13 cellular contexts compared by ENCODE assay signal in the genomic region with DNA sequence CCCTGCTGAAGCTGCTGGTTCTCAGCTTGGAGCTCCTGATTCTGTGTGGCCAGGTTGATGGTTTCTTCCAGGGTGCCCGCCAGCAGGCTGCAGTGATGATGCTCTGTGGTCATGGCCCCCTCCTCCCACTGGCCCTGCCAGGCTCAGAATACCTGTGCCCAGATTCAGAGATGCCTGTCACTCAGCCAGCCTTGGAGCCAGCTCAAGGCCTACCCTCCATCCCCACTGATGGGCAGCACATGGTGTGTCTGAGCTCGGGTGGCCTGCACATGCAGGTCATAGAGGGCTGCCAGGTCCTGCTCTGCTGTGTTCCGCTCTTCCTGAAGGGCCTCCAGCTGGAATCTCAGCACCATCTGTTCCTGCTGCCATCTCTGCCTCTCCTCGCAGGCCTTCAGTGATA. TPM values are rescaled to one million over a fixed set of nuclear protein-coding genes. Genes with fewer than 3 reads are reported as not detected.
DNase-seq lines count a peak whose midpoint lies in the region; ATAC-seq and TF ChIP-seq lines count a peak whose summit lies in the region.
"Had no signal": no experiment of that assay in that cellular context is flagged by ENCODE, and none has a peak within 500 bp of the region (broad histone marks: within the 10 kb centered on the region; RNA-seq: fewer than 3 reads in every experiment).

No MANE protein-coding gene starts in this region.

- peak overlapping the region; percentile 85 for H3K27ac Mint-ChIP-seq in activated naive CD4-positive, alpha-beta T cell treated with anti-CD3 and anti-CD28 coated beads, Interleukin-2, amount 50 U/mL, for 24 hours
- peak overlapping the region; percentile 93 for H3K27ac Mint-ChIP-seq in activated naive CD8-positive, alpha-beta T cell treated with anti-CD3 and anti-CD28 coated beads, Interleukin-2, amount 10 ng/mL, durations not matched to agents 7 days and 5 days
- peak overlapping the region in 5 of 6 donors; percentile 89 to 97 (median 94) for H3K27ac Mint-ChIP-seq in naive B cell
- H3K27ac Mint-ChIP-seq: nephron progenitor cell had no signal

- H3K36me3 ChIP-seq in transverse colon, result peaks cover 0 to 10% (median 0%) of the 10 kb centered on the region in 4 donors

- H3K4me3 Mint-ChIP-seq in activated naive CD4-positive, alpha-beta T cell treated with anti-CD3 and anti-CD28 coated beads, Interleukin-2, amount 50 U/mL, for 24 hours, result no peak overlapping the region
- peak overlapping the region; percentile 74 for H3K4me3 Mint-ChIP-seq in activated naive CD8-positive, alpha-beta T cell treated with anti-CD3 and anti-CD28 coated beads, Interleukin-2, amount 10 ng/mL, durations not matched to agents 7 days and 5 days
- peak overlapping the region in 2 of 8 donors; percentile 30 to 44 for H3K4me3 Mint-ChIP-seq in naive B cell
- H3K4me3 Mint-ChIP-seq: nephron progenitor cell had no signal

- TF ChIP-seq EP300 in transverse colon (IDR thresholded peaks at IDR 0.05; ENCODE audit: low read depth), result no peak

- no peak for TF ChIP-seq CTCF in transverse colon (IDR thresholded peaks at IDR 0.05)

- TF ChIP-seq POLR2A in transverse colon (IDR thresholded peaks at IDR 0.05), result no peak

- in situ Hi-C loops in transverse colon (cut with MboI; ENCODE audit: low pct_ligation_motif_present in 1 of 4, low pct_unique_long_range_greater_than_20kb in 1 of 4, low sequenced_read_pairs in 3 of 4), result loop anchor here in 2 of 4 donors (10.0 to 25.0 kb wide), 2 partner anchors 65 to 92 kb away; a partner anchor contains a TSS

- peak overlapping the region; percentile 52 to 71 (median 62) for H3K27ac ChIP-seq in transverse colon

- 95% methylated on average over 4 of the region's 4 CpGs; no CpG with 5 or more reads in 1 of the 2 donors for WGBS in transverse colon (ENCODE audit: low coverage in 1 of 2), 2 donors

- H3K9me3 Mint-ChIP-seq in activated naive CD4-positive, alpha-beta T cell treated with anti-CD3 and anti-CD28 coated beads, Interleukin-2, amount 50 U/mL, for 24 hours, result no peaks in the 10 kb centered on the region
- no peaks in the 10 kb centered on the region for H3K9me3 Mint-ChIP-seq in activated naive CD8-positive, alpha-beta T cell treated with anti-CD3 and anti-CD28 coated beads, Interleukin-2, amount 10 ng/mL, durations not matched to agents 7 days and 5 days
- H3K9me3 Mint-ChIP-seq in naive B cell, result no peaks in the 10 kb centered on the region
- H3K9me3 Mint-ChIP-seq: nephron progenitor cell had no signal

- H3K36me3 Mint-ChIP-seq in activated naive CD4-positive, alpha-beta T cell treated with anti-CD3 and anti-CD28 coated beads, Interleukin-2, amount 50 U/mL, for 24 hours, result peaks cover 23% of the 10 kb centered on the region
- peaks cover 21% of the 10 kb centered on the region for H3K36me3 Mint-ChIP-seq in activated naive CD8-positive, alpha-beta T cell treated with anti-CD3 and anti-CD28 coated beads, Interleukin-2, amount 10 ng/mL, durations not matched to agents 7 days and 5 days
- H3K36me3 Mint-ChIP-seq in naive B cell, result peaks cover 5 to 19% of the 10 kb centered on the region in 2 donors

- no peak for ATAC-seq in activated naive CD8-positive, alpha-beta T cell treated with anti-CD3 and anti-CD28 coated beads, Interleukin-2, amount 10 ng/mL, durations not matched to agents 7 days and 5 days (ENCODE audit: low read depth)
- ATAC-seq in naive B cell (ENCODE audit: low read depth in 2 of 2) (no peak), HG03439 (IDR thresholded peaks at IDR 0.05; ENCODE audit: unreplicated experiment) (no peak), GM21515 (IDR thresholded peaks at IDR 0.05; ENCODE audit: unreplicated experiment) (no peak)

- peaks cover 11 to 50% (median 17%) of the 10 kb centered on the region in 4 donors for H3K4me1 ChIP-seq in transverse colon

- no peak for DNase-seq in activated naive CD4-positive, alpha-beta T cell treated with anti-CD3 and anti-CD28 coated beads, Interleukin-2, amount 50 U/mL, for 16 hours
- no peak for DNase-seq in activated naive CD8-positive, alpha-beta T cell treated with anti-CD3 and anti-CD28 coated beads, Interleukin-2, amount 10 ng/mL, durations not matched to agents 7 days and 5 days
- DNase-seq in naive B cell (no peak), transverse colon (no peak), AG20443 (ENCODE audit: low spot score) (no peak)
- DNase-seq: central memory CD4-positive, alpha-beta T cell; islet precursor cell; NCI-H2029 treated with DMSO at 0.1 percent for 48 hours; nephron progenitor cell; stimulated activated CD4-positive, alpha-beta T cell treated with anti-CD3 and anti-CD28 coated beads, Interleukin-15, amount 100 ng/mL, for 24 hours had no signal

- POLR2A ChIA-PET in activated naive CD8-positive, alpha-beta T cell treated with anti-CD3 and anti-CD28 coated beads, Interleukin-2, amount 10 ng/mL, durations not matched to agents 7 days and 5 days (lab: Charles Lee), result interaction anchor here (1.0 to 2.3 kb wide), 6 partner anchors 13 to 169 kb away, joined by 3 to 9 read pairs (median 4); a partner anchor contains a TSS

- H3K27me3 Mint-ChIP-seq in activated naive CD4-positive, alpha-beta T cell treated with anti-CD3 and anti-CD28 coated beads, Interleukin-2, amount 50 U/mL, for 24 hours, result no peaks in the 10 kb centered on the region
- H3K27me3 Mint-ChIP-seq in activated naive CD8-positive, alpha-beta T cell treated with anti-CD3 and anti-CD28 coated beads, Interleukin-2, amount 10 ng/mL, durations not matched to agents 7 days and 5 days, result no peaks in the 10 kb centered on the region
- H3K27me3 Mint-ChIP-seq in naive B cell, result no peaks in the 10 kb centered on the region

- intact Hi-C loops in transverse colon (cut with DNase I; ENCODE audit: low total_unique reads), result no loop called here

- no peak overlapping the region for H3K4me3 ChIP-seq in transverse colon

- H3K27me3 ChIP-seq in transverse colon, result no peaks in the 10 kb centered on the region

- no peaks in the 10 kb centered on the region for H3K9me3 ChIP-seq in transverse colon

- H3K4me1 Mint-ChIP-seq in activated naive CD4-positive, alpha-beta T cell treated with anti-CD3 and anti-CD28 coated beads, Interleukin-2, amount 50 U/mL, for 24 hours, result peaks cover 54% of the 10 kb centered on the region
- H3K4me1 Mint-ChIP-seq in activated naive CD8-positive, alpha-beta T cell treated with anti-CD3 and anti-CD28 coated beads, Interleukin-2, amount 10 ng/mL, durations not matched to agents 7 days and 5 days, result peaks cover 31% of the 10 kb centered on the region
- peaks cover 40 to 45% (median 43%) of the 10 kb centered on the region in 3 donors for H3K4me1 Mint-ChIP-seq in naive B cell

RNA-seq across cellular contexts. Expression of a gene that starts 5.4 kb away (rescaled TPM):
- 10 to 100 TPM; 80.8 to 94.0 TPM for total RNA-seq in activated naive CD8-positive, alpha-beta T cell treated with anti-CD3 and anti-CD28 coated beads, Interleukin-2, amount 10 ng/mL, durations not matched to agents 7 days and 5 days
- polyA plus RNA-seq in naive B cell (ENCODE audit: low read depth in 6 of 6), result 100 to 1,000 TPM in 1 of 6 donors, 10 to 100 TPM in 5; 66.8 to 107 (median 74.6) TPM
- total RNA-seq in transverse colon, result 10 to 100 TPM; 39.4 to 75.5 (median 52.6) TPM

RNA-seq across cellular contexts. Expression of a gene that starts 5.7 kb away (rescaled TPM):
- 10 to 100 TPM; 41.3 to 47.7 TPM for total RNA-seq in activated naive CD8-positive, alpha-beta T cell treated with anti-CD3 and anti-CD28 coated beads, Interleukin-2, amount 10 ng/mL, durations not matched to agents 7 days and 5 days
- polyA plus RNA-seq in naive B cell (ENCODE audit: low read depth in 6 of 6), result 1 to 10 TPM in 5 of 6 donors, not detected in 1; 6.3 to 9.0 (median 7.9) TPM
- total RNA-seq in transverse colon, result 10 to 100 TPM; 20.1 to 42.5 (median 37.4) TPM

RNA-seq across cellular contexts. Expression of a gene that starts 12.8 kb away (rescaled TPM):
- 10 to 100 TPM; 34.4 to 36.9 TPM for total RNA-seq in activated naive CD8-positive, alpha-beta T cell treated with anti-CD3 and anti-CD28 coated beads, Interleukin-2, amount 10 ng/mL, durations not matched to agents 7 days and 5 days
- polyA plus RNA-seq in naive B cell (ENCODE audit: low read depth in 6 of 6), result 10 to 100 TPM; 26.2 to 47.0 (median 31.7) TPM
- total RNA-seq in transverse colon, result 10 to 100 TPM; 19.9 to 36.3 (median 26.5) TPM

RNA-seq across cellular contexts. Expression of a gene that starts 22.6 kb away (rescaled TPM):
- 10 to 100 TPM; 11.8 to 12.0 TPM for total RNA-seq in activated naive CD8-positive, alpha-beta T cell treated with anti-CD3 and anti-CD28 coated beads, Interleukin-2, amount 10 ng/mL, durations not matched to agents 7 days and 5 days
- 10 to 100 TPM; 44.5 to 90.3 (median 63.1) TPM for polyA plus RNA-seq in naive B cell (ENCODE audit: low read depth in 6 of 6)
- total RNA-seq in transverse colon, result 10 to 100 TPM in 3 of 4 donors, not detected in 1; 18.0 to 56.0 (median 27.5) TPM
